Comparison of ENCODE assay signal across 14 cellular contexts in genomic region chr10:60739581-60739980, GRCh38. TPM values are rescaled to one million over a fixed set of nuclear protein-coding genes. Genes with fewer than 3 reads are reported as not detected.
DNase-seq lines count a peak whose midpoint lies in the region; ATAC-seq and TF ChIP-seq lines count a peak whose summit lies in the region.
"Had no signal": no experiment of that assay in that cellular context is flagged by ENCODE, and none has a peak within 500 bp of the region (broad histone marks: within the 10 kb centered on the region; RNA-seq: fewer than 3 reads in every experiment).

No MANE protein-coding gene starts in this region.

- no peak overlapping the region for H4K5ac ChIP-seq in IMR-90 (ENCODE audit: low read depth, low read length)

- H3K23ac ChIP-seq in IMR-90 (ENCODE audit: low read depth, low read length), result no peak overlapping the region

- in situ Hi-C loops in IMR-90 (cut with MboI; ENCODE audit: low sequenced_read_pairs), result no loop called here

- H4K8ac ChIP-seq in IMR-90 (ENCODE audit: low read depth in 2 of 2, low read length in 2 of 2), result no peak overlapping the region

- H3K18ac ChIP-seq in IMR-90 (ENCODE audit: low read depth, low read length), result no peak overlapping the region

- no peak overlapping the region for H3K4me2 ChIP-seq in IMR-90 (ENCODE audit: low read depth, low read length)

- H3K9me3 ChIP-seq in IMR-90 (ENCODE audit: control insufficient read depth, insufficient read depth, low read length), result no peaks in the 10 kb centered on the region
- H3K9me3 ChIP-seq: Caco-2 had no signal

- H3K9me3 Mint-ChIP-seq in glutamatergic neuron (ENCODE audit: unreplicated experiment), result no peaks in the 10 kb centered on the region
- no peaks in the 10 kb centered on the region for H3K9me3 Mint-ChIP-seq in natural killer cell

- no peaks in the 10 kb centered on the region; the same call in 1 of the 2 replicates for H3K4me1 ChIP-seq in IMR-90 (ENCODE audit: control insufficient read depth, insufficient read depth, low read length)

- CTCF ChIA-PET in IMR-90 (lab: Yijun Ruan, JAX), result no interaction called here

- H2AK5ac ChIP-seq in IMR-90 (ENCODE audit: low read depth, low read length), result no peak overlapping the region

- H4K20me1 ChIP-seq in IMR-90 (ENCODE audit: insufficient read depth, low read length), result no peaks in the 10 kb centered on the region

- TF ChIP-seq CTCF in IMR-90 (conservative IDR thresholded peaks at IDR 0.05; ENCODE audit: low read depth, low read length) (no peak), cardiac fibroblast (IDR thresholded peaks at IDR 0.05; ENCODE audit: low read depth, low read length) (no peak), glutamatergic neuron (IDR thresholded peaks at IDR 0.05; ENCODE audit: partially characterized antibody, unreplicated experiment) (no peak), natural killer cell (IDR thresholded peaks at IDR 0.05) (no peak)

- H3K27me3 Mint-ChIP-seq in glutamatergic neuron (ENCODE audit: unreplicated experiment) (no peaks in the 10 kb centered on the region), natural killer cell (ENCODE audit: low read depth in 2 of 2) (peaks cover 10 to 14% of the 10 kb centered on the region in 2 donors)

- ATAC-seq in IMR-90 (ENCODE audit: low read depth) (peak; percentile 72), natural killer cell (no peak)
- ATAC-seq: HCT116 had no signal

- no peaks in the 10 kb centered on the region for H3K9me1 ChIP-seq in IMR-90 (ENCODE audit: insufficient read depth, low read length)

- no peak overlapping the region for H3K27ac ChIP-seq in IMR-90 (ENCODE audit: insufficient read depth, low read length)
- H3K27ac ChIP-seq: HL-60 had no signal

- H2AK9ac ChIP-seq in IMR-90 (replicated peaks; ENCODE audit: low read depth, low read length, poor library complexity), result no peak overlapping the region

- no peak overlapping the region for H2BK5ac ChIP-seq in IMR-90 (ENCODE audit: low read depth, low read length, poor library complexity, severe bottlenecking)

- H3K36me3 ChIP-seq in IMR-90 (ENCODE audit: control insufficient read depth, insufficient read depth, low read length), result no peaks in the 10 kb centered on the region

- peaks cover 22% of the 10 kb centered on the region for H3K27me3 ChIP-seq in IMR-90 (ENCODE audit: control insufficient read depth, insufficient read depth, low read length)

- H3K79me1 ChIP-seq in IMR-90 (ENCODE audit: low read depth in 1 of 2, low read length in 2 of 2), result no peaks in the 10 kb centered on the region

- H3K27ac Mint-ChIP-seq in glutamatergic neuron (ENCODE audit: unreplicated experiment) (no peak overlapping the region), natural killer cell (no peak overlapping the region)

- H2BK120ac ChIP-seq in IMR-90 (ENCODE audit: low read depth, low read length), result no peak overlapping the region

- no peak overlapping the region for H3K4me3 Mint-ChIP-seq in glutamatergic neuron (ENCODE audit: unreplicated experiment)
- no peak overlapping the region for H3K4me3 Mint-ChIP-seq in natural killer cell

- H3K36me3 Mint-ChIP-seq in glutamatergic neuron (ENCODE audit: unreplicated experiment) (no peaks in the 10 kb centered on the region), natural killer cell (no peaks in the 10 kb centered on the region)

- no peak for TF ChIP-seq RAD21 in IMR-90 (IDR thresholded peaks at IDR 0.05; ENCODE audit: low read length)

- POLR2A ChIA-PET in IMR-90 (lab: Charles Lee; ENCODE audit: unreplicated experiment), result no interaction called here

- H4K91ac ChIP-seq in IMR-90 (ENCODE audit: insufficient read depth, low read depth, low read length), result no peak overlapping the region

- TF ChIP-seq POLR2A in IMR-90 (IDR thresholded peaks at IDR 0.05; ENCODE audit: low read depth, low read length), result no peak

- dilution Hi-C loops in IMR-90 (cut with HindIII; ENCODE audit: low sequenced_read_pairs, unreplicated experiment), result no loop called here

- no peak overlapping the region for H3K4me3 ChIP-seq in IMR-90 (ENCODE audit: insufficient read depth, low read depth, low read length)
- no peak overlapping the region for H3K4me3 ChIP-seq in cardiac fibroblast (replicated peaks in 1 of 2; ENCODE audit: low read depth in 2 of 2, low read length in 2 of 2)

- H3K4ac ChIP-seq in IMR-90 (ENCODE audit: low read depth, low read length), result no peak overlapping the region

- H3K4me1 Mint-ChIP-seq in glutamatergic neuron (ENCODE audit: low read depth, unreplicated experiment), result no peaks in the 10 kb centered on the region
- H3K4me1 Mint-ChIP-seq in natural killer cell, result no peaks in the 10 kb centered on the region

- intact Hi-C loops in IMR-90 (cut with micrococcal nuclease), result loop anchor here (2.0 kb wide), 1 partner anchor 79 kb away; no protein-coding TSS in a partner anchor
- intact Hi-C loops in natural killer cell (cut with micrococcal nuclease), result no loop called here

- DNase-seq in IMR-90 (peak; percentile 52), cardiac fibroblast (ENCODE audit: low read depth in 2 of 2) (peak; percentile 41 to 52), iris pigment epithelial cell (ENCODE audit: low read depth) (peak; percentile 87), HT-29 (ENCODE audit: low spot score) (no peak), kidney tubule cell (ENCODE audit: low spot score) (no peak), glutamatergic neuron (no peak), natural killer cell (no peak)
- DNase-seq: Caco-2, DMS53, KG1, NCI-H1092, NCI-H345 had no signal

- no peak overlapping the region for H2BK15ac ChIP-seq in IMR-90 (ENCODE audit: low read depth, low read length)

- no peak overlapping the region for H3K56ac ChIP-seq in IMR-90 (ENCODE audit: extremely low read depth, insufficient read depth, low read length)

- H2BK20ac ChIP-seq in IMR-90 (ENCODE audit: low read depth, low read length), result no peak overlapping the region

- no peak overlapping the region for H2AFZ ChIP-seq in IMR-90 (replicated peaks; ENCODE audit: low read length, poor library complexity)

- BruUV-seq in IMR-90 (replicated peaks; lab: Mats Ljungman, UMichigan), result no TSS peak

- H3K9ac ChIP-seq in IMR-90 (ENCODE audit: low read depth, low read length), result no peak overlapping the region

- no peak overlapping the region for H3K14ac ChIP-seq in IMR-90 (replicated peaks; ENCODE audit: low read depth, low read length)

TF ChIP-seq in IMR-90, 13 proteins besides CTCF, POLR2A, EP300 and RAD21:
- TF ChIP-seq MAFK (IDR thresholded peaks at IDR 0.05; ENCODE audit: low read depth, low read length), result peak; percentile 42
- no peak for TF ChIP-seq NFE2L2 (IDR thresholded peaks at IDR 0.05; ENCODE audit: low read depth, low read length)
- peak; percentile 3; the same call in 1 of the 2 replicates for TF ChIP-seq CEBPB (IDR thresholded peaks at IDR 0.05; ENCODE audit: low read depth, low read length)

RNA-seq across cellular contexts. Expression of gene CDK1, which starts 38.7 kb away (rescaled TPM):
- total RNA-seq in IMR-90 (2012; rRNA removed) (28.1 and 37.5 TPM in 2 replicates), glutamatergic neuron (ENCODE audit: unreplicated experiment) (10.4 TPM), natural killer cell (1 to 10 TPM; 1.1 to 2.4 (median 1.9) TPM)
- polyA plus RNA-seq in IMR-90 (2012; rRNA removed), result 17.1 and 21.9 TPM in 2 replicates
- polyA plus RNA-seq in IMR-90 (2012; cell fraction: cytosol; rRNA removed), result 1.5 and 2.3 TPM in 2 replicates
- 1.8 and 14.0 TPM in 2 replicates for polyA plus RNA-seq in IMR-90 (2012; cell fraction: nucleus; rRNA removed; ENCODE audit: low replicate concordance)
- 36.2 and 46.5 TPM in 2 replicates for total RNA-seq in HT-29 (2014; rRNA removed; shearing (Covaris generic))

Comparison
In these comparisons a context has a peak if more than half of its experiments do, and no peak if none do; other contexts are left out.
1. DNase-seq: peak in IMR-90 (single experiment), cardiac fibroblast (2 of 2) and iris pigment epithelial cell (single experiment); none in HT-29 (single experiment), kidney tubule cell (single experiment), glutamatergic neuron (single experiment) and natural killer cell (single experiment).